Comparison of ENCODE assay signal across 30 cellular contexts in the genomic region with DNA sequence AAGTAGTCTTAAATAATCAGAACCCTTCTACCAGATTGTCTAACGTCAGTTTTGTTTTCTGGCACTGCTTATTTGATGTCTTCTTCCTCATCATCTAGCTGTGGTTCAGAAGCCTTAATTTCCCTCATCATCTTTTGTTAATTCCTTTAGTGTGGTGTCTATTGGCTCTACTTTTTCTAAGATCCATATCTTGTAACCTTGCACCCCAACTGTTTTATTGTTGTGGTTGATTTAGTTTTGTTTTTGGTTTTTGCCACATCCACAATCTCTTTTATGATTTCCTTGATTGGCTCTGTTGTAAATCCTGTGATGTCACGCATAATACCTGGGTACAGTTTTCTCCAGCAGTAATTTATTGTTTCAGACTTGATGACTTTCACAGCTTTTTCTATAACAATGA.
"Had no signal": no experiment of that assay in that cellular context is flagged by ENCODE, and none has a peak within 500 bp of the region (broad histone marks: within the 10 kb centered on the region; RNA-seq: fewer than 3 reads in every experiment).

No MANE protein-coding gene starts in this region.

- H3K9me3 Mint-ChIP-seq: activated CD4-positive, alpha-beta memory T cell treated with anti-CD3 and anti-CD28 coated beads, Interleukin-2, amount 10 ng/mL, durations not matched to agents 7 days and 5 days; activated CD4-positive, alpha-beta T cell treated with anti-CD3 and anti-CD28 coated beads, Interleukin-2, amount 10 ng/mL, durations not matched to agents 7 days and 5 days; activated naive CD4-positive, alpha-beta T cell treated with anti-CD3 and anti-CD28 coated beads for 36 hours; activated naive CD4-positive, alpha-beta T cell treated with anti-CD3 and anti-CD28 coated beads, Interleukin-2, amount 50 U/mL, for 72 hours; activated naive CD8-positive, alpha-beta T cell treated with anti-CD3 and anti-CD28 coated beads, Interleukin-2, amount 50 U/mL, for 24 hours; activated T-cell treated with anti-CD3 and anti-CD28 coated beads, Interleukin-2, amount 50 U/mL, for 72 hours; WTC11 had no signal

- H3K4me1 ChIP-seq: adrenal gland, body of pancreas, colonic mucosa, esophagus squamous epithelium, gastroesophageal sphincter, heart right ventricle had no signal

- ATAC-seq: activated CD8-positive, alpha-beta memory T cell treated with anti-CD3 and anti-CD28 coated beads, Interleukin-2, amount 10 ng/mL, durations not matched to agents 7 days and 5 days; activated naive CD4-positive, alpha-beta T cell treated with anti-CD3 and anti-CD28 coated beads, Interleukin-2, amount 50 U/mL, for 72 hours; activated naive CD8-positive, alpha-beta T cell treated with anti-CD3 and anti-CD28 coated beads, Interleukin-2, amount 50 U/mL, for 24 hours; activated T-cell treated with anti-CD3 and anti-CD28 coated beads, Interleukin-2, amount 50 U/mL, for 72 hours; body of pancreas; gastroesophageal sphincter; heart right ventricle; WTC11 had no signal

- DNase-seq: activated CD4-positive, alpha-beta memory T cell treated with anti-CD3 and anti-CD28 coated beads, Interleukin-2, amount 10 ng/mL, durations not matched to agents 7 days and 5 days; activated CD4-positive, alpha-beta T cell treated with anti-CD3 and anti-CD28 coated beads for 1 hour; activated CD4-positive, alpha-beta T cell treated with anti-CD3 and anti-CD28 coated beads for 4 hours; activated CD4-positive, alpha-beta T cell treated with anti-CD3 and anti-CD28 coated beads, Interleukin-2, amount 10 ng/mL, durations not matched to agents 7 days and 5 days; activated CD4-positive, alpha-beta T cell treated with anti-CD3 and anti-CD28 coated beads, Interleukin-2, amount 50 U/mL, for 4 hours; activated CD8-positive, alpha-beta memory T cell treated with anti-CD3 and anti-CD28 coated beads, Interleukin-2, amount 10 ng/mL, durations not matched to agents 7 days and 5 days; activated CD8-positive, alpha-beta memory T cell treated with anti-CD3 and anti-CD28 coated beads, Interleukin-2, amount 50 U/mL, for 4 hours; activated gamma-delta T cell treated with Interleukin-2 at 50 U/mL for 16 hours; activated naive CD4-positive, alpha-beta T cell treated with anti-CD3 and anti-CD28 coated beads for 36 hours; activated naive CD8-positive, alpha-beta T cell treated with anti-CD3 and anti-CD28 coated beads, Interleukin-2, amount 50 U/mL, for 24 hours; activated T-cell treated with anti-CD3 and anti-CD28 coated beads, Interleukin-2, amount 50 U/mL, for 1 hour; activated T-cell treated with anti-CD3 and anti-CD28 coated beads, Interleukin-2, amount 50 U/mL, for 72 hours; adrenal gland; amygdala; aorta; body of pancreas; caudate nucleus; cerebellar nuclear complex; colonic mucosa; effector CD8-positive, alpha-beta T cell; esophagus squamous epithelium; foreskin melanocyte; heart right ventricle had no signal

- H3K4me3 ChIP-seq: adrenal gland, body of pancreas, colonic mucosa, esophagus squamous epithelium, gastroesophageal sphincter, heart right ventricle had no signal

- H3K36me3 Mint-ChIP-seq: activated CD8-positive, alpha-beta memory T cell treated with anti-CD3 and anti-CD28 coated beads, Interleukin-2, amount 10 ng/mL, durations not matched to agents 7 days and 5 days; activated naive CD4-positive, alpha-beta T cell treated with anti-CD3 and anti-CD28 coated beads, Interleukin-2, amount 50 U/mL, for 72 hours; WTC11 had no signal

- H3K27ac ChIP-seq: adrenal gland, body of pancreas, colonic mucosa, epithelial cell of prostate, esophagus squamous epithelium, gastroesophageal sphincter, heart right ventricle, VCaP had no signal

- H3K4me3 Mint-ChIP-seq: activated CD4-positive, alpha-beta memory T cell treated with anti-CD3 and anti-CD28 coated beads, Interleukin-2, amount 10 ng/mL, durations not matched to agents 7 days and 5 days; activated CD4-positive, alpha-beta T cell treated with anti-CD3 and anti-CD28 coated beads, Interleukin-2, amount 10 ng/mL, durations not matched to agents 7 days and 5 days; activated CD8-positive, alpha-beta memory T cell treated with anti-CD3 and anti-CD28 coated beads, Interleukin-2, amount 10 ng/mL, durations not matched to agents 7 days and 5 days; activated naive CD4-positive, alpha-beta T cell treated with anti-CD3 and anti-CD28 coated beads for 36 hours; activated naive CD8-positive, alpha-beta T cell treated with anti-CD3 and anti-CD28 coated beads, Interleukin-2, amount 50 U/mL, for 24 hours; activated T-cell treated with anti-CD3 and anti-CD28 coated beads, Interleukin-2, amount 50 U/mL, for 72 hours; WTC11 had no signal

- H3K27me3 ChIP-seq: adrenal gland, body of pancreas, colonic mucosa, esophagus squamous epithelium, gastroesophageal sphincter, heart right ventricle had no signal

- H3K9me3 ChIP-seq: adrenal gland, body of pancreas, colonic mucosa, esophagus squamous epithelium, gastroesophageal sphincter had no signal

- H3K27ac Mint-ChIP-seq: activated CD4-positive, alpha-beta memory T cell treated with anti-CD3 and anti-CD28 coated beads, Interleukin-2, amount 10 ng/mL, durations not matched to agents 7 days and 5 days; activated CD4-positive, alpha-beta T cell treated with anti-CD3 and anti-CD28 coated beads, Interleukin-2, amount 10 ng/mL, durations not matched to agents 7 days and 5 days; activated CD8-positive, alpha-beta memory T cell treated with anti-CD3 and anti-CD28 coated beads, Interleukin-2, amount 10 ng/mL, durations not matched to agents 7 days and 5 days; activated naive CD4-positive, alpha-beta T cell treated with anti-CD3 and anti-CD28 coated beads for 36 hours; activated naive CD4-positive, alpha-beta T cell treated with anti-CD3 and anti-CD28 coated beads, Interleukin-2, amount 50 U/mL, for 72 hours; activated naive CD8-positive, alpha-beta T cell treated with anti-CD3 and anti-CD28 coated beads, Interleukin-2, amount 50 U/mL, for 24 hours; activated T-cell treated with anti-CD3 and anti-CD28 coated beads, Interleukin-2, amount 50 U/mL, for 72 hours; WTC11 had no signal

- FAIRE-seq: endometrium, endothelial cell of umbilical vein had no signal

- H3K4me1 Mint-ChIP-seq: activated CD8-positive, alpha-beta memory T cell treated with anti-CD3 and anti-CD28 coated beads, Interleukin-2, amount 10 ng/mL, durations not matched to agents 7 days and 5 days had no signal

- H3K36me3 ChIP-seq: adrenal gland, colonic mucosa, esophagus squamous epithelium, gastroesophageal sphincter, heart right ventricle had no signal

- H3K27me3 Mint-ChIP-seq: activated CD4-positive, alpha-beta memory T cell treated with anti-CD3 and anti-CD28 coated beads, Interleukin-2, amount 10 ng/mL, durations not matched to agents 7 days and 5 days; activated CD4-positive, alpha-beta T cell treated with anti-CD3 and anti-CD28 coated beads, Interleukin-2, amount 10 ng/mL, durations not matched to agents 7 days and 5 days; activated CD8-positive, alpha-beta memory T cell treated with anti-CD3 and anti-CD28 coated beads, Interleukin-2, amount 10 ng/mL, durations not matched to agents 7 days and 5 days had no signal
